Comparison of ENCODE assay signal across 8 cellular contexts in genomic region chr13:32650705-32651311, GRCh38.
DNase-seq lines count a peak whose midpoint lies in the region; ATAC-seq, FAIRE-seq and TF ChIP-seq lines count a peak whose summit lies in the region.

No MANE protein-coding gene starts in this region.

- TF ChIP-seq POLR2A in GM12878 (IDR thresholded peaks at IDR 0.05; ENCODE audit: low read depth, low read length): no peak

- POLR2A ChIA-PET in GM12878 (lab: Charles Lee): interaction anchor here (0.6 to 1.9 kb wide), 2 partner anchors 63 to 1357 kb away, joined by 3 to 11 read pairs; no protein-coding TSS in a partner anchor

- in situ Hi-C loops in GM12878 (cut with MboI): no loop called here

- H3K9ac ChIP-seq in GM12878 (ENCODE audit: control insufficient read depth, insufficient read depth, low read length): no peak overlapping the region

- H3K27me3 ChIP-seq in MG63 (no peaks in the 10 kb centered on the region), GM12878 (replicated peaks in 1 of 2; ENCODE audit: control insufficient read depth in 2 of 2, insufficient read depth in 2 of 2, low read length in 1 of 2) (no peaks in the 10 kb centered on the region)

- TF ChIP-seq RAD21 in GM12878 (IDR thresholded peaks at IDR 0.05; ENCODE audit: insufficient read depth, low read depth, low read length): peak; percentile 71

- TF ChIP-seq CTCF in GM12878 (IDR thresholded peaks at IDR 0.05 in 2 of 3, conservative IDR thresholded peaks at IDR 0.05 in 1 of 3; ENCODE audit: control insufficient read depth in 2 of 3, extremely low read depth in 1 of 3, insufficient read depth in 1 of 3, low read depth in 3 of 3, low read length in 3 of 3): peak; percentile 78 to 88 (median 83)

- intact Hi-C loops in GM12878 (cut with micrococcal nuclease; ENCODE audit: unreplicated experiment): loop anchor here (1.0 kb wide), 1 partner anchor 65 kb away; the partner anchor contains the start of gene PDS5B

- no TSS peak for BruUV-seq in GM12878 (replicated peaks; lab: Mats Ljungman, UMichigan)

- no peaks in the 10 kb centered on the region; the same call in 1 of the 2 replicates for H4K20me1 ChIP-seq in GM12878 (ENCODE audit: control insufficient read depth, insufficient read depth)

- peaks cover 58% of the 10 kb centered on the region for H3K79me2 ChIP-seq in GM12878 (ENCODE audit: control insufficient read depth, insufficient read depth, low read length)

- H3K4me3 ChIP-seq in MG63 (no peak overlapping the region), GM12878 (no peak overlapping the region)

- CTCF ChIA-PET in GM12878 (lab: Yijun Ruan, JAX): interaction anchor here (0.5 to 7.7 kb wide), 46 partner anchors 10 to 918 kb away, joined by 3 to 171 read pairs (median 4); partner anchors contain the start of gene PDS5B

- peak overlapping the region; percentile 42; the same call in 1 of the 2 replicates for H2AFZ ChIP-seq in GM12878 (ENCODE audit: control insufficient read depth, low read depth, low read length)

- H3K9me3 ChIP-seq in MG63 (peaks cover 5% of the 10 kb centered on the region), GM12878 (replicated peaks; ENCODE audit: control insufficient read depth, insufficient read depth, low read length) (peaks cover 2% of the 10 kb centered on the region; the same call in 2 of the 3 replicates)

- peaks cover 20% of the 10 kb centered on the region for H3K4me1 ChIP-seq in GM12878 (ENCODE audit: control insufficient read depth, insufficient read depth, low read length)

- H3K27ac ChIP-seq in GM12878 (ENCODE audit: control insufficient read depth, insufficient read depth): no peak overlapping the region; the same call in 1 of the 2 replicates

- peaks cover 23% of the 10 kb centered on the region for H3K36me3 ChIP-seq in MG63
- peaks cover 0 to 2% of the 10 kb centered on the region in 2 experiments; a peak in 2 of 4 replicates for H3K36me3 ChIP-seq in GM12878 (ENCODE audit: control insufficient read depth in 2 of 2, insufficient read depth in 2 of 2, low read length in 1 of 2)

- FAIRE-seq in G401.6 (lab: Jason Lieb, UNC): peak; percentile 96
- peak; percentile 88 for FAIRE-seq in GM12878 (lab: Jason Lieb, UNC)

- WGBS in GM12878 (ENCODE audit: insufficient coverage, insufficient replicate concordance, low lambda C conversion rate, missing lambda C conversion rate): 14% methylated on average over 3 of the region's 3 CpGs

- H3K4me2 ChIP-seq in GM12878 (ENCODE audit: control insufficient read depth, insufficient read depth): peak overlapping the region; percentile 57; the same call in 1 of the 2 replicates

- DNase-seq in MG63 (peak; percentile 39), T-helper 1 cell (peak in 4 of 5 donors; percentile 15 to 74 (median 31)), GM12878 (ENCODE audit: low read depth, low spot score) (peak; percentile 30), iris pigment epithelial cell (ENCODE audit: low read depth) (peak; percentile 79), mesenteric fat pad (ENCODE audit: low spot score) (no peak)
- DNase-seq in stimulated activated CD4-positive, alpha-beta T cell treated with anti-CD3 and anti-CD28 coated beads, Interleukin-2, amount 100 ng/mL, for 24 hours: peak; percentile 59 to 65

- ATAC-seq in GM21786 (IDR thresholded peaks at IDR 0.05; ENCODE audit: unreplicated experiment): peak; percentile 66
- ATAC-seq in GM12878: peak; percentile 84

- SMC1A ChIA-PET in GM12878 (lab: Charles Lee; ENCODE audit: uncharacterized antibody, unreplicated experiment): interaction anchor here (0.7 to 7.0 kb wide), 19 partner anchors 9 to 892 kb away, joined by 3 to 111 read pairs (median 9); partner anchors contain the start of gene PDS5B

- RAD21 ChIA-PET in GM12878 (lab: Charles Lee; ENCODE audit: unreplicated experiment): interaction anchor here (1.0 to 8.1 kb wide), 17 partner anchors 9 to 892 kb away, joined by 3 to 112 read pairs (median 5); partner anchors contain the start of gene PDS5B

- no peak for TF ChIP-seq EP300 in GM12878 (IDR thresholded peaks at IDR 0.05; ENCODE audit: borderline replicate concordance in 1 of 2, control insufficient read depth in 1 of 2, low read depth in 2 of 2, low read length in 2 of 2)

TF ChIP-seq in GM12878, 131 proteins besides CTCF, POLR2A, EP300 and RAD21 (continues in another document):
- TF ChIP-seq STAT1 (conservative IDR thresholded peaks at IDR 0.05): no peak
- no peak for TF ChIP-seq SKIL (IDR thresholded peaks at IDR 0.05; ENCODE audit: low read depth, poor library complexity, severe bottlenecking)
- 0 out of 2 replicates have a peak, but pooled peaks have one; percentile 51 for TF ChIP-seq YY1 (IDR thresholded peaks at IDR 0.05; ENCODE audit: low read depth, low read length)
- no peak for TF ChIP-seq BRCA1 (IDR thresholded peaks at IDR 0.05; ENCODE audit: low read depth, low read length)
- TF ChIP-seq CBX3 (IDR thresholded peaks at IDR 0.05; ENCODE audit: borderline replicate concordance, low read depth): no peak
- no peak for TF ChIP-seq GATAD2B (conservative IDR thresholded peaks at IDR 0.05; ENCODE audit: low read depth)
- TF ChIP-seq E2F4 (IDR thresholded peaks at IDR 0.05; ENCODE audit: low read depth, low read length): no peak
- no peak for TF ChIP-seq STAT3 (IDR thresholded peaks at IDR 0.05; ENCODE audit: low read depth, low read length)
- TF ChIP-seq RFX5 (IDR thresholded peaks at IDR 0.05; ENCODE audit: low read depth, low read length): no peak
- TF ChIP-seq EED (IDR thresholded peaks at IDR 0.05; ENCODE audit: low read depth): peak; percentile 28; the same call in 1 of the 2 replicates
- no peak for TF ChIP-seq NR2C2 (IDR thresholded peaks at IDR 0.05; ENCODE audit: borderline replicate concordance, control insufficient read depth, insufficient read length, low read depth)
- TF ChIP-seq BCLAF1 (IDR thresholded peaks at IDR 0.05): no peak
- TF ChIP-seq ZNF24 (IDR thresholded peaks at IDR 0.05): peak; percentile 64
- no peak for TF ChIP-seq RELA (IDR thresholded peaks at IDR 0.05; ENCODE audit: borderline replicate concordance, partially characterized antibody)
- TF ChIP-seq FOS (IDR thresholded peaks at IDR 0.05; ENCODE audit: borderline replicate concordance, extremely low read depth, insufficient read length): no peak
- no peak for TF ChIP-seq PBX3 (IDR thresholded peaks at IDR 0.05; ENCODE audit: insufficient replicate concordance, low read depth, low read length)
- TF ChIP-seq RUNX3 (IDR thresholded peaks at IDR 0.05; ENCODE audit: low read length): peak; percentile 75
